Comparison of ENCODE assay signal across 21 cellular contexts in genomic region chr2:52141076-52141475, GRCh38.
DNase-seq lines count a peak whose midpoint lies in the region; ATAC-seq, FAIRE-seq and TF ChIP-seq lines count a peak whose summit lies in the region.
"Had no signal": no experiment of that assay in that cellular context is flagged by ENCODE, and none has a peak within 500 bp of the region (broad histone marks: within the 10 kb centered on the region; RNA-seq: fewer than 3 reads in every experiment).

No MANE protein-coding gene starts in this region.

- no peak for TF ChIP-seq RAD21 in A549 (conservative IDR thresholded peaks at IDR 0.05 in 1 of 2, IDR thresholded peaks at IDR 0.05 in 1 of 2)

- no peak overlapping the region for H2AFZ ChIP-seq in astrocyte (ENCODE audit: low read depth, low read length)
- H2AFZ ChIP-seq: GM23248 had no signal

- H3K4me3 ChIP-seq in A549 (no peak overlapping the region), astrocyte (ENCODE audit: insufficient read depth, low read depth, low read length) (no peak overlapping the region), fibroblast of the aortic adventitia (ENCODE audit: low read depth, low read length) (no peak overlapping the region), retinal pigment epithelial cell (ENCODE audit: low read length) (no peak overlapping the region)
- H3K4me3 ChIP-seq: GM23248 had no signal

- no peaks in the 10 kb centered on the region for H4K20me1 ChIP-seq in astrocyte (ENCODE audit: insufficient read depth, low read length)

- WGBS in A549 (ENCODE audit: missing lambda C conversion rate) = 64% methylated on average over 1 of the region's 1 CpG

- no peak for DNase-seq in A549 (ENCODE audit: low read depth in 1 of 2, low spot score in 1 of 2)
- peak; percentile 51 for DNase-seq in astrocyte (ENCODE audit: low read depth)
- DNase-seq in fibroblast of the aortic adventitia (ENCODE audit: low read depth) = peak; percentile 11
- peak; percentile 1 for DNase-seq in retinal pigment epithelial cell (ENCODE audit: low read depth)
- DNase-seq in activated naive CD4-positive, alpha-beta T cell treated with anti-CD3 and anti-CD28 coated beads, Interleukin-2, amount 50 U/mL, for 72 hours (ENCODE audit: low spot score in 2 of 2) = no peak
- no peak for DNase-seq in NCI-H748 (lab: John Stamatoyannopoulos, UW; ENCODE audit: unreplicated experiment)
- DNase-seq in activated CD4-positive, alpha-beta T cell treated with anti-CD3 and anti-CD28 coated beads for 1 hour = no peak
- DNase-seq: 8988T; C1 segment of cervical spinal cord; Calu3; CD4-positive, alpha-beta memory T cell; COR-L47; DMS53; DMS79 treated with DMSO at 0.1 percent for 48 hours; GF-D8; GM23248; H7; HCEC 1CT had no signal

- POLR2A ChIA-PET in A549 (lab: Yijun Ruan, JAX) = no interaction called here

- H3K27ac ChIP-seq in A549 (no peak overlapping the region), astrocyte (ENCODE audit: low read depth, low read length) (no peak overlapping the region)
- H3K27ac ChIP-seq: GM23248 had no signal

- ATAC-seq in A549 = no peak
- no peak for ATAC-seq in activated naive CD4-positive, alpha-beta T cell treated with anti-CD3 and anti-CD28 coated beads, Interleukin-2, amount 50 U/mL, for 72 hours

- TF ChIP-seq CTCF in A549 (IDR thresholded peaks at IDR 0.05) (no peak), astrocyte (IDR thresholded peaks at IDR 0.05; ENCODE audit: insufficient read depth, low read depth, low read length) (no peak), fibroblast of the aortic adventitia (IDR thresholded peaks at IDR 0.05; ENCODE audit: insufficient read depth, low read length) (no peak), retinal pigment epithelial cell (conservative IDR thresholded peaks at IDR 0.05; ENCODE audit: low read depth, low read length) (no peak)

- H3K4me1 Mint-ChIP-seq in astrocyte (ENCODE audit: low read depth, unreplicated experiment) = no peaks in the 10 kb centered on the region
- H3K4me1 Mint-ChIP-seq: CD4-positive, alpha-beta memory T cell had no signal

- H3K9ac ChIP-seq in astrocyte (ENCODE audit: low read length) = no peak overlapping the region
- H3K9ac ChIP-seq: GM23248 had no signal

- H3K4me2 ChIP-seq in A549 (no peak overlapping the region), astrocyte (ENCODE audit: low read length) (no peak overlapping the region)

- H3K4me1 ChIP-seq in A549 (no peaks in the 10 kb centered on the region), astrocyte (ENCODE audit: insufficient read depth, low read length) (no peaks in the 10 kb centered on the region)

- no peaks in the 10 kb centered on the region for H3K79me2 ChIP-seq in astrocyte (ENCODE audit: insufficient read depth, low read length)

- CTCF ChIA-PET in A549 (lab: Yijun Ruan, JAX) = no interaction called here

- H3K9me3 Mint-ChIP-seq in astrocyte (ENCODE audit: unreplicated experiment) = no peaks in the 10 kb centered on the region
- peaks cover 5 to 10% of the 10 kb centered on the region in 2 donors for H3K9me3 Mint-ChIP-seq in activated naive CD4-positive, alpha-beta T cell treated with anti-CD3 and anti-CD28 coated beads, Interleukin-2, amount 50 U/mL, for 72 hours

- no peak overlapping the region for H3K4me3 Mint-ChIP-seq in astrocyte (ENCODE audit: unreplicated experiment)
- H3K4me3 Mint-ChIP-seq: CD4-positive, alpha-beta memory T cell had no signal

- H3K9me3 ChIP-seq in A549 = no peaks in the 10 kb centered on the region
- H3K9me3 ChIP-seq in astrocyte (ENCODE audit: insufficient read depth, low read depth, low read length) = no peaks in the 10 kb centered on the region

- FAIRE-seq in A549 (lab: Jason Lieb, UNC) (peak; percentile 39), astrocyte (lab: Jason Lieb, UNC) (no peak)
- FAIRE-seq: GM12891, GM18507, H1 had no signal

- H3K27me3 Mint-ChIP-seq in astrocyte (ENCODE audit: low read depth, unreplicated experiment) = no peaks in the 10 kb centered on the region
- H3K27me3 Mint-ChIP-seq: CD4-positive, alpha-beta memory T cell had no signal

- TF ChIP-seq POLR2A in A549 (IDR thresholded peaks at IDR 0.05; ENCODE audit: low read length) = no peak

- H3K36me3 Mint-ChIP-seq in astrocyte (ENCODE audit: low read depth, unreplicated experiment) = no peaks in the 10 kb centered on the region
- no peaks in the 10 kb centered on the region for H3K36me3 Mint-ChIP-seq in activated naive CD4-positive, alpha-beta T cell treated with anti-CD3 and anti-CD28 coated beads, Interleukin-2, amount 50 U/mL, for 72 hours
- H3K36me3 Mint-ChIP-seq: CD4-positive, alpha-beta memory T cell had no signal

- no peak for TF ChIP-seq EP300 in A549 (IDR thresholded peaks at IDR 0.05)

- H3K36me3 ChIP-seq in astrocyte (ENCODE audit: insufficient read depth, low read length) = no peaks in the 10 kb centered on the region

- no peaks in the 10 kb centered on the region for H3K27me3 ChIP-seq in astrocyte (ENCODE audit: insufficient read depth, low read length)

- H3K27ac Mint-ChIP-seq in astrocyte (ENCODE audit: unreplicated experiment) = no peak overlapping the region
- no peak overlapping the region for H3K27ac Mint-ChIP-seq in activated naive CD4-positive, alpha-beta T cell treated with anti-CD3 and anti-CD28 coated beads, Interleukin-2, amount 50 U/mL, for 72 hours
- H3K27ac Mint-ChIP-seq: CD4-positive, alpha-beta memory T cell had no signal

TF ChIP-seq in A549, 52 proteins besides CTCF, POLR2A, EP300 and RAD21:
- TF ChIP-seq EHF (CRISPR knock-in tag; IDR thresholded peaks at IDR 0.05) = no peak
- no peak for TF ChIP-seq MAFK (IDR thresholded peaks at IDR 0.05; ENCODE audit: partially characterized antibody)
- no peak for TF ChIP-seq NPAS2 (CRISPR knock-in tag; IDR thresholded peaks at IDR 0.05; ENCODE audit: borderline replicate concordance)
- no peak for TF ChIP-seq KDM1A (IDR thresholded peaks at IDR 0.05; ENCODE audit: low read depth)
- no peak for TF ChIP-seq USF2 (IDR thresholded peaks at IDR 0.05)
- no peak for TF ChIP-seq E2F6 (IDR thresholded peaks at IDR 0.05; ENCODE audit: borderline replicate concordance, low read depth)
- no peak for TF ChIP-seq SREBF2 (IDR thresholded peaks at IDR 0.05)
- no peak for TF ChIP-seq RCOR1 (IDR thresholded peaks at IDR 0.05; ENCODE audit: low read depth, low read length)
- no peak for TF ChIP-seq CBX8 (IDR thresholded peaks at IDR 0.05)
- no peak for TF ChIP-seq FOXS1 (CRISPR knock-in tag; IDR thresholded peaks at IDR 0.05)
- TF ChIP-seq HOXB5 (CRISPR knock-in tag; IDR thresholded peaks at IDR 0.05) = no peak
- no peak for TF ChIP-seq JUNB (IDR thresholded peaks at IDR 0.05)
- TF ChIP-seq HMGXB4 (CRISPR knock-in tag; IDR thresholded peaks at IDR 0.05; ENCODE audit: borderline replicate concordance) = no peak
- no peak for TF ChIP-seq CHD2 (IDR thresholded peaks at IDR 0.05; ENCODE audit: low read length, partially characterized antibody)
- TF ChIP-seq FOSL2 (IDR thresholded peaks at IDR 0.05) = no peak
- TF ChIP-seq FOSL2 (CRISPR knock-in tag; IDR thresholded peaks at IDR 0.05) = no peak
- TF ChIP-seq BHLHE40 (IDR thresholded peaks at IDR 0.05; ENCODE audit: low read depth, low read length) = no peak
- no peak for TF ChIP-seq ZNF302 (CRISPR knock-in tag; IDR thresholded peaks at IDR 0.05)

Comparison
In these comparisons a context has a peak if more than half of its experiments do, and no peak if none do; other contexts are left out.
1. DNase-seq: peak in astrocyte (single experiment), fibroblast of the aortic adventitia (single experiment) and retinal pigment epithelial cell (single experiment); none in A549 (0 of 2), activated naive CD4-positive, alpha-beta T cell treated with anti-CD3 and anti-CD28 coated beads, Interleukin-2, amount 50 U/mL, for 72 hours (0 of 2), NCI-H748 (single experiment) and activated CD4-positive, alpha-beta T cell treated with anti-CD3 and anti-CD28 coated beads for 1 hour (single experiment).